ENCODE assay signal across 16 cellular contexts in the genomic region with DNA sequence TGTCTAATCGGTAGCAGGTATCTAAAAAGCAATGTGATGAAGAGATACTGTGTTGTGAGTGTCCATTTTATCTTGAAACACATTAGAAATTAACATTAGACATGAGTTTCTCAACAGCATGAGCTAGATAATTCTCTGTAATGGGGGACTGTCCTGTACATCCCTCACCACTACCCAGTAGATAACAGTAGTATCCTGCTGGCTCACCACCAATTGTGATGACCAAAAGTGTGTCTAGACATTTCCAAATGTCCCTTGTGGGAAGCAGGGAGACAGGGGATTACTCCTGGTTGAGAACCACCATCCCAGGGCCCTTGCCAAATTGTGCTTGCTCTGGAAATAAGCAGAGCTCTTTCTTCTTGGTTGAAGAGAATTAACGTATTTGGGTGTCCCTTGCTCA.
DNase-seq lines count a peak whose midpoint lies in the region; ATAC-seq and TF ChIP-seq lines count a peak whose summit lies in the region.
"Had no signal": no experiment of that assay in that cellular context is flagged by ENCODE, and none has a peak within 500 bp of the region (broad histone marks: within the 10 kb centered on the region; RNA-seq: fewer than 3 reads in every experiment).

No MANE protein-coding gene starts in this region.

- no peak for TF ChIP-seq CTCF in IMR-90 (conservative IDR thresholded peaks at IDR 0.05; ENCODE audit: low read depth, low read length)

- peak overlapping the region; percentile 39 for H2AK5ac ChIP-seq in IMR-90 (ENCODE audit: low read depth, low read length)
- peak overlapping the region; percentile 91 for H2AK5ac ChIP-seq in trophoblast cell (ENCODE audit: low read length)

- no peak for TF ChIP-seq RAD21 in IMR-90 (IDR thresholded peaks at IDR 0.05; ENCODE audit: low read length)

- no peaks in the 10 kb centered on the region for H3K27me3 ChIP-seq in IMR-90 (ENCODE audit: control insufficient read depth, insufficient read depth, low read length)
- H3K27me3 ChIP-seq in trophoblast cell (ENCODE audit: insufficient read depth, low read length), result no peaks in the 10 kb centered on the region

- H3K23ac ChIP-seq in IMR-90 (ENCODE audit: low read depth, low read length) (no peak overlapping the region), trophoblast cell (ENCODE audit: low read length) (no peak overlapping the region)

- no peak overlapping the region for H3K4me2 ChIP-seq in IMR-90 (ENCODE audit: low read depth, low read length)
- H3K4me2 ChIP-seq in trophoblast cell (ENCODE audit: low read length), result no peak overlapping the region

- BruUV-seq in IMR-90 (replicated peaks; lab: Mats Ljungman, UMichigan), result no TSS peak

- ATAC-seq in left ventricle myocardium superior (peak; percentile 19), Right ventricle myocardium superior (ENCODE audit: poor library complexity) (no peak), IMR-90 (ENCODE audit: low read depth) (no peak), GM18517 (IDR thresholded peaks at IDR 0.05; ENCODE audit: unreplicated experiment) (no peak)

- intact Hi-C loops in left ventricle myocardium superior (cut with micrococcal nuclease) (no loop called here), Right ventricle myocardium superior (cut with DNase I) (no loop called here), IMR-90 (cut with micrococcal nuclease) (no loop called here)

- no peak overlapping the region for H3K4ac ChIP-seq in IMR-90 (ENCODE audit: low read depth, low read length)
- no peak overlapping the region for H3K4ac ChIP-seq in trophoblast cell (ENCODE audit: low read depth, low read length)

- POLR2A ChIA-PET in IMR-90 (lab: Charles Lee; ENCODE audit: unreplicated experiment), result no interaction called here

- dilution Hi-C loops in IMR-90 (cut with HindIII; ENCODE audit: low sequenced_read_pairs, unreplicated experiment), result no loop called here

- CTCF ChIA-PET in IMR-90 (lab: Yijun Ruan, JAX), result no interaction called here

- no peak overlapping the region for H2BK15ac ChIP-seq in IMR-90 (ENCODE audit: low read depth, low read length)

- TF ChIP-seq POLR2A in IMR-90 (IDR thresholded peaks at IDR 0.05; ENCODE audit: low read depth, low read length), result no peak

- no peak overlapping the region for H4K5ac ChIP-seq in IMR-90 (ENCODE audit: low read depth, low read length)

- H2BK20ac ChIP-seq in IMR-90 (ENCODE audit: low read depth, low read length), result no peak overlapping the region; the same call in 1 of the 2 replicates

- H3K79me2 ChIP-seq in trophoblast cell (ENCODE audit: control insufficient read depth, insufficient read depth, low read length, poor library complexity), result no peaks in the 10 kb centered on the region

- no peak overlapping the region for H2AFZ ChIP-seq in IMR-90 (replicated peaks; ENCODE audit: low read length, poor library complexity)
- H2AFZ ChIP-seq in trophoblast cell (ENCODE audit: insufficient read depth, low read length, poor library complexity), result no peak overlapping the region

- H3K14ac ChIP-seq in IMR-90 (replicated peaks; ENCODE audit: low read depth, low read length) (0 out of 2 replicates have a peak overlapping the region, but pooled peaks have one; percentile 33), trophoblast cell (ENCODE audit: low read length) (peak overlapping the region; percentile 39)

- in situ Hi-C loops in IMR-90 (cut with MboI; ENCODE audit: low sequenced_read_pairs), result no loop called here

- no peak overlapping the region for H2BK5ac ChIP-seq in IMR-90 (ENCODE audit: low read depth, low read length, poor library complexity, severe bottlenecking)
- H2BK5ac ChIP-seq in trophoblast cell (ENCODE audit: low read depth, low read length, poor library complexity), result peak overlapping the region; percentile 5

- H3K36me3 ChIP-seq in IMR-90 (ENCODE audit: control insufficient read depth, insufficient read depth, low read length), result no peaks in the 10 kb centered on the region
- no peaks in the 10 kb centered on the region for H3K36me3 ChIP-seq in trophoblast cell (ENCODE audit: control insufficient read depth in 1 of 2, insufficient read depth in 2 of 2, low read length in 2 of 2)
- H3K36me3 ChIP-seq: HAP-1 had no signal

- no peak overlapping the region for H3K56ac ChIP-seq in IMR-90 (ENCODE audit: extremely low read depth, insufficient read depth, low read length)

- H2AK9ac ChIP-seq in IMR-90 (replicated peaks; ENCODE audit: low read depth, low read length, poor library complexity), result no peak overlapping the region

- H2BK12ac ChIP-seq in trophoblast cell (ENCODE audit: low read length), result peak overlapping the region; percentile 50

- H3K4me1 ChIP-seq in IMR-90 (ENCODE audit: control insufficient read depth, insufficient read depth, low read length) (peaks cover 2% of the 10 kb centered on the region; the same call in 1 of the 2 replicates), trophoblast cell (ENCODE audit: control insufficient read depth in 1 of 2, insufficient read depth in 2 of 2, low read length in 2 of 2) (peaks cover 2% of the 10 kb centered on the region in 2 experiments)
- H3K4me1 ChIP-seq: HAP-1 had no signal

- H3K9me1 ChIP-seq in IMR-90 (ENCODE audit: insufficient read depth, low read length), result peaks cover 2% of the 10 kb centered on the region; the same call in 1 of the 2 replicates

- DNase-seq in left ventricle myocardium superior, result no peak
- no peak for DNase-seq in Right ventricle myocardium superior
- DNase-seq in IMR-90, result no peak
- DNase-seq in trophoblast cell, result no peak
- DNase-seq in anterior cingulate cortex (lab: John Stamatoyannopoulos, UW), result no peak
- DNase-seq: C1 segment of cervical spinal cord; Calu3; CD4-positive, alpha-beta memory T cell; COR-L47; DMS53; DMS79 treated with DMSO at 0.1 percent for 48 hours; GF-D8; GOT3; HFFc6 had no signal

- no peak overlapping the region for H4K91ac ChIP-seq in IMR-90 (ENCODE audit: insufficient read depth, low read depth, low read length)
- H4K91ac ChIP-seq in trophoblast cell (ENCODE audit: low read depth, low read length), result peak overlapping the region; percentile 21

- no CpG with 5 or more reads among the region's 2 CpGs for WGBS in IMR-90 (ENCODE audit: extremely low coverage in 2 of 2, insufficient read length in 1 of 2), 2 experiments
- WGBS in trophoblast cell (ENCODE audit: extremely low coverage, insufficient coverage, insufficient read length), result no CpG with 5 or more reads among the region's 2 CpGs

- no peak overlapping the region for H3K9ac ChIP-seq in IMR-90 (ENCODE audit: low read depth, low read length)
- no peak overlapping the region for H3K9ac ChIP-seq in trophoblast cell (ENCODE audit: low read length)

- no peak overlapping the region for H3K27ac ChIP-seq in IMR-90 (ENCODE audit: insufficient read depth, low read length)
- H3K27ac ChIP-seq in trophoblast cell (ENCODE audit: low read depth, low read length), result no peak overlapping the region

- H3K4me3 ChIP-seq in IMR-90 (ENCODE audit: insufficient read depth, low read depth, low read length), result no peak overlapping the region
- H3K4me3 ChIP-seq in trophoblast cell (ENCODE audit: low read depth, low read length), result no peak overlapping the region
- H3K4me3 ChIP-seq: HAP-1 had no signal

- H3K9me3 ChIP-seq in IMR-90 (ENCODE audit: control insufficient read depth, insufficient read depth, low read length) (no peaks in the 10 kb centered on the region), trophoblast cell (ENCODE audit: insufficient read depth, low read depth, low read length) (no peaks in the 10 kb centered on the region)
- H3K9me3 ChIP-seq: HAP-1 had no signal

- H4K20me1 ChIP-seq in IMR-90 (ENCODE audit: insufficient read depth, low read length), result no peaks in the 10 kb centered on the region

- H3K18ac ChIP-seq in IMR-90 (ENCODE audit: low read depth, low read length) (no peak overlapping the region), trophoblast cell (ENCODE audit: low read length) (no peak overlapping the region)

- no peak overlapping the region for H4K12ac ChIP-seq in trophoblast cell (ENCODE audit: low read depth, low read length)

- H4K8ac ChIP-seq in IMR-90 (ENCODE audit: low read depth in 2 of 2, low read length in 2 of 2) (no peak overlapping the region), trophoblast cell (ENCODE audit: low read depth, low read length) (no peak overlapping the region)

- 0 out of 2 replicates have a peak overlapping the region, but pooled peaks have one; percentile 35 for H2BK120ac ChIP-seq in IMR-90 (ENCODE audit: low read depth, low read length)
- H2BK120ac ChIP-seq in trophoblast cell (ENCODE audit: insufficient read depth, low read length, poor library complexity), result peak overlapping the region; percentile 62

- H3K79me1 ChIP-seq in IMR-90 (ENCODE audit: low read depth in 1 of 2, low read length in 2 of 2) (no peaks in the 10 kb centered on the region), trophoblast cell (ENCODE audit: low read length) (no peaks in the 10 kb centered on the region)

TF ChIP-seq in IMR-90, 13 proteins besides CTCF, POLR2A, EP300 and RAD21 (continues in another document):
- no peak for TF ChIP-seq RFX5 (IDR thresholded peaks at IDR 0.05; ENCODE audit: low read depth, low read length)
- no peak for TF ChIP-seq RCOR1 (IDR thresholded peaks at IDR 0.05; ENCODE audit: insufficient replicate concordance, low read length)
- no peak for TF ChIP-seq CEBPB (IDR thresholded peaks at IDR 0.05; ENCODE audit: low read depth, low read length)
- no peak for TF ChIP-seq MAFK (IDR thresholded peaks at IDR 0.05; ENCODE audit: low read depth, low read length)
- TF ChIP-seq FOS (IDR thresholded peaks at IDR 0.05; ENCODE audit: low read depth, low read length), result no peak
- TF ChIP-seq, protein P1, sequence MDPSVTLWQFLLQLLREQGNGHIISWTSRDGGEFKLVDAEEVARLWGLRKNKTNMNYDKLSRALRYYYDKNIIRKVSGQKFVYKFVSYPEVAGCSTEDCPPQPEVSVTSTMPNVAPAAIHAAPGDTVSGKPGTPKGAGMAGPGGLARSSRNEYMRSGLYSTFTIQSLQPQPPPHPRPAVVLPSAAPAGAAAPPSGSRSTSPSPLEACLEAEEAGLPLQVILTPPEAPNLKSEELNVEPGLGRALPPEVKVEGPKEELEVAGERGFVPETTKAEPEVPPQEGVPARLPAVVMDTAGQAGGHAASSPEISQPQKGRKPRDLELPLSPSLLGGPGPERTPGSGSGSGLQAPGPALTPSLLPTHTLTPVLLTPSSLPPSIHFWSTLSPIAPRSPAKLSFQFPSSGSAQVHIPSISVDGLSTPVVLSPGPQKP (IDR thresholded peaks at IDR 0.05; ENCODE audit: borderline replicate concordance, low read depth, low read length), result no peak
- TF ChIP-seq, protein P2, sequence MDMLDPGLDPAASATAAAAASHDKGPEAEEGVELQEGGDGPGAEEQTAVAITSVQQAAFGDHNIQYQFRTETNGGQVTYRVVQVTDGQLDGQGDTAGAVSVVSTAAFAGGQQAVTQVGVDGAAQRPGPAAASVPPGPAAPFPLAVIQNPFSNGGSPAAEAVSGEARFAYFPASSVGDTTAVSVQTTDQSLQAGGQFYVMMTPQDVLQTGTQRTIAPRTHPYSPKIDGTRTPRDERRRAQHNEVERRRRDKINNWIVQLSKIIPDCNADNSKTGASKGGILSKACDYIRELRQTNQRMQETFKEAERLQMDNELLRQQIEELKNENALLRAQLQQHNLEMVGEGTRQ (IDR thresholded peaks at IDR 0.05; ENCODE audit: low read depth, low read length), result no peak
- no peak for TF ChIP-seq MXI1 (IDR thresholded peaks at IDR 0.05; ENCODE audit: borderline replicate concordance, low read depth, low read length)
- TF ChIP-seq CHD1 (IDR thresholded peaks at IDR 0.05; ENCODE audit: low read depth, low read length), result no peak
